1 cellular context compared by ENCODE assay signal in genomic region chr17:41800601-41801373, GRCh38.
A peak's percentile ranks its signal among the peaks of the same experiment; 100 is the strongest.
TF ChIP-seq lines count a peak whose summit lies in the region.

No MANE protein-coding gene starts in this region.

TF ChIP-seq in HepG2, 621 proteins besides CTCF, POLR2A, EP300 and RAD21 (continued from another document and continues in another):
- TF ChIP-seq ZXDC (CRISPR knock-in tag; IDR thresholded peaks at IDR 0.05) (no peak), FOXP4 (CRISPR knock-in tag; IDR thresholded peaks at IDR 0.05) (peak; percentile 63; the same call in 1 of the 2 replicates), TCF7 (IDR thresholded peaks at IDR 0.05; ENCODE audit: low read depth) (peak; percentile 32; the same call in 1 of the 2 replicates), AHDC1 (CRISPR knock-in tag; IDR thresholded peaks at IDR 0.05; ENCODE audit: borderline replicate concordance) (peak; percentile 49; the same call in 1 of the 2 replicates), RXRB (CRISPR knock-in tag; IDR thresholded peaks at IDR 0.05; ENCODE audit: borderline replicate concordance) (0 out of 2 replicates have a peak, but pooled peaks have one; percentile 35), ZNF18 (CRISPR knock-in tag; IDR thresholded peaks at IDR 0.05; ENCODE audit: insufficient replicate concordance) (no peak), ZBTB43 (CRISPR knock-in tag; conservative IDR thresholded peaks at IDR 0.05) (no peak), ZNF747 (CRISPR knock-in tag; IDR thresholded peaks at IDR 0.05; ENCODE audit: borderline replicate concordance) (peak; percentile 8; the same call in 1 of the 2 replicates), TARDBP (CRISPR knock-in tag; IDR thresholded peaks at IDR 0.05) (peak; percentile 36; the same call in 1 of the 2 replicates), MYC (CRISPR knock-in tag; IDR thresholded peaks at IDR 0.05; ENCODE audit: borderline replicate concordance) (peak; percentile 13; the same call in 1 of the 2 replicates), TOPORS (CRISPR knock-in tag; IDR thresholded peaks at IDR 0.05) (0 out of 2 replicates have a peak, but pooled peaks have one; percentile 48), AGO1 (IDR thresholded peaks at IDR 0.05; ENCODE audit: low read depth, low read length, poor library complexity, severe bottlenecking) (peak; percentile 79), KDM5B (CRISPR knock-in tag; IDR thresholded peaks at IDR 0.05; ENCODE audit: borderline replicate concordance) (peak; percentile 72; the same call in 1 of the 2 replicates), HDAC2 (CRISPR knock-in tag; IDR thresholded peaks at IDR 0.05) (peak; percentile 33; the same call in 1 of the 2 replicates), SRF (IDR thresholded peaks at IDR 0.05; ENCODE audit: low read depth, low read length) (0 out of 2 replicates have a peak, but pooled peaks have one; percentile 28), PHF8 (CRISPR knock-in tag; IDR thresholded peaks at IDR 0.05) (0 out of 2 replicates have a peak, but pooled peaks have one; percentile 2), ZNF446 (CRISPR knock-in tag; IDR thresholded peaks at IDR 0.05) (no peak), ZFP91 (CRISPR knock-in tag; IDR thresholded peaks at IDR 0.05; ENCODE audit: borderline replicate concordance) (peak; percentile 74; the same call in 1 of the 2 replicates), ZBTB39 (CRISPR knock-in tag; IDR thresholded peaks at IDR 0.05) (no peak), NFYB (CRISPR knock-in tag; IDR thresholded peaks at IDR 0.05) (no peak), ZMYM2 (CRISPR knock-in tag; IDR thresholded peaks at IDR 0.05) (peak; percentile 71; the same call in 1 of the 2 replicates), ATF1 (CRISPR knock-in tag; IDR thresholded peaks at IDR 0.05) (no peak), RBM22 (optimal IDR thresholded peaks at IDR 0.05; ENCODE audit: low read length) (no peak), PRDM10 (CRISPR knock-in tag; IDR thresholded peaks at IDR 0.05; ENCODE audit: low read depth) (peak; percentile 77; the same call in 1 of the 2 replicates), NAIF1 (CRISPR knock-in tag; IDR thresholded peaks at IDR 0.05; ENCODE audit: borderline replicate concordance) (no peak), ZNF20 (CRISPR knock-in tag; IDR thresholded peaks at IDR 0.05) (no peak), ZNF362 (CRISPR knock-in tag; IDR thresholded peaks at IDR 0.05; ENCODE audit: borderline replicate concordance) (peak; percentile 39; the same call in 1 of the 2 replicates)
